Comparison of ENCODE assay signal across 20 cellular contexts in genomic region chr6:125732398-125732797, GRCh38. TPM values are rescaled to one million over a fixed set of nuclear protein-coding genes. Genes with fewer than 3 reads are reported as not detected.
DNase-seq lines count a peak whose midpoint lies in the region; ATAC-seq, FAIRE-seq and TF ChIP-seq lines count a peak whose summit lies in the region.
"Had no signal": no experiment of that assay in that cellular context is flagged by ENCODE, and none has a peak within 500 bp of the region (broad histone marks: within the 10 kb centered on the region; RNA-seq: fewer than 3 reads in every experiment).

No MANE protein-coding gene starts in this region.

- peaks cover 25% of the 10 kb centered on the region for H3K27me3 Mint-ChIP-seq in activated CD8-positive, alpha-beta T cell treated with anti-CD3 and anti-CD28 coated beads for 36 hours
- H3K27me3 Mint-ChIP-seq in activated CD8-positive, alpha-beta T cell treated with anti-CD3 and anti-CD28 coated beads, Interleukin-2, amount 10 ng/mL, durations not matched to agents 7 days and 5 days (ENCODE audit: low read depth), result peaks cover 28% of the 10 kb centered on the region

- POLR2A ChIA-PET in activated CD8-positive, alpha-beta T cell treated with anti-CD3 and anti-CD28 coated beads for 36 hours (lab: Charles Lee), result no interaction called here
- POLR2A ChIA-PET in activated CD8-positive, alpha-beta T cell treated with anti-CD3 and anti-CD28 coated beads, Interleukin-2, amount 10 ng/mL, durations not matched to agents 7 days and 5 days (lab: Charles Lee), result interaction anchor here (0.5 kb wide), 1 partner anchor 24 kb away, joined by 3 read pairs; no protein-coding TSS in a partner anchor

- H3K4me1 Mint-ChIP-seq in activated CD8-positive, alpha-beta T cell treated with anti-CD3 and anti-CD28 coated beads for 36 hours (ENCODE audit: low read depth), result no peaks in the 10 kb centered on the region
- H3K4me1 Mint-ChIP-seq in activated CD8-positive, alpha-beta T cell treated with anti-CD3 and anti-CD28 coated beads, Interleukin-2, amount 10 ng/mL, durations not matched to agents 7 days and 5 days (ENCODE audit: low read depth), result no peaks in the 10 kb centered on the region
- H3K4me1 Mint-ChIP-seq: activated CD4-positive, alpha-beta memory T cell treated with anti-CD3 and anti-CD28 coated beads, Interleukin-2, amount 10 ng/mL, durations not matched to agents 7 days and 5 days; CD4-positive, alpha-beta memory T cell; stimulated activated memory B cell treated with anti-CD40 and anti-IgM and Interleukin-4, amounts not matched to agents 10 μg/mL and 1 μg/mL and 100 μg/mL, for 72 hours had no signal

- no peak for TF ChIP-seq CTCF in activated CD8-positive, alpha-beta T cell treated with anti-CD3 and anti-CD28 coated beads for 36 hours (IDR thresholded peaks at IDR 0.05)

- H3K9me3 Mint-ChIP-seq in activated CD8-positive, alpha-beta T cell treated with anti-CD3 and anti-CD28 coated beads for 36 hours, result no peaks in the 10 kb centered on the region
- H3K9me3 Mint-ChIP-seq in activated CD8-positive, alpha-beta T cell treated with anti-CD3 and anti-CD28 coated beads, Interleukin-2, amount 10 ng/mL, durations not matched to agents 7 days and 5 days (ENCODE audit: insufficient read depth), result no peaks in the 10 kb centered on the region
- H3K9me3 Mint-ChIP-seq: activated CD4-positive, alpha-beta memory T cell treated with anti-CD3 and anti-CD28 coated beads, Interleukin-2, amount 10 ng/mL, durations not matched to agents 7 days and 5 days; CD4-positive, alpha-beta memory T cell; stimulated activated memory B cell treated with anti-CD40 and anti-IgM and Interleukin-4, amounts not matched to agents 10 μg/mL and 1 μg/mL and 100 μg/mL, for 72 hours had no signal

- intact Hi-C loops in activated CD8-positive, alpha-beta T cell treated with anti-CD3 and anti-CD28 coated beads for 36 hours (cut with micrococcal nuclease), result no loop called here

- no peak overlapping the region for H3K4me3 Mint-ChIP-seq in activated CD8-positive, alpha-beta T cell treated with anti-CD3 and anti-CD28 coated beads for 36 hours
- no peak overlapping the region for H3K4me3 Mint-ChIP-seq in activated CD8-positive, alpha-beta T cell treated with anti-CD3 and anti-CD28 coated beads, Interleukin-2, amount 10 ng/mL, durations not matched to agents 7 days and 5 days
- H3K4me3 Mint-ChIP-seq: activated CD4-positive, alpha-beta memory T cell treated with anti-CD3 and anti-CD28 coated beads, Interleukin-2, amount 10 ng/mL, durations not matched to agents 7 days and 5 days; CD4-positive, alpha-beta memory T cell; stimulated activated memory B cell treated with anti-CD40 and anti-IgM and Interleukin-4, amounts not matched to agents 10 μg/mL and 1 μg/mL and 100 μg/mL, for 72 hours had no signal

- no peak overlapping the region for H3K27ac Mint-ChIP-seq in activated CD8-positive, alpha-beta T cell treated with anti-CD3 and anti-CD28 coated beads for 36 hours
- H3K27ac Mint-ChIP-seq in activated CD8-positive, alpha-beta T cell treated with anti-CD3 and anti-CD28 coated beads, Interleukin-2, amount 10 ng/mL, durations not matched to agents 7 days and 5 days, result no peak overlapping the region
- H3K27ac Mint-ChIP-seq: activated CD4-positive, alpha-beta memory T cell treated with anti-CD3 and anti-CD28 coated beads, Interleukin-2, amount 10 ng/mL, durations not matched to agents 7 days and 5 days; CD4-positive, alpha-beta memory T cell; stimulated activated memory B cell treated with anti-CD40 and anti-IgM and Interleukin-4, amounts not matched to agents 10 μg/mL and 1 μg/mL and 100 μg/mL, for 72 hours had no signal

- peak; percentile 77 for ATAC-seq in activated CD8-positive, alpha-beta T cell treated with anti-CD3 and anti-CD28 coated beads for 36 hours
- ATAC-seq in activated CD8-positive, alpha-beta T cell treated with anti-CD3 and anti-CD28 coated beads, Interleukin-2, amount 10 ng/mL, durations not matched to agents 7 days and 5 days, result no peak
- ATAC-seq in HG02678 (IDR thresholded peaks at IDR 0.05; ENCODE audit: unreplicated experiment), result peak; percentile 58
- ATAC-seq in stimulated activated naive CD8-positive, alpha-beta T cell treated with anti-CD3 and anti-CD28 coated beads, Interleukin-15, Interleukin-2, amounts not matched to agents 100 U/mL and 50 U/mL, for 24 hours, result peak; percentile 65
- ATAC-seq in GM21360 (IDR thresholded peaks at IDR 0.05; ENCODE audit: unreplicated experiment), result no peak
- no peak for ATAC-seq in GM19023 (IDR thresholded peaks at IDR 0.05; ENCODE audit: unreplicated experiment)
- ATAC-seq: left lung; stimulated activated memory B cell treated with anti-CD40 and anti-IgM and Interleukin-4, amounts not matched to agents 10 μg/mL and 1 μg/mL and 100 μg/mL, for 72 hours had no signal

- H3K36me3 Mint-ChIP-seq in activated CD8-positive, alpha-beta T cell treated with anti-CD3 and anti-CD28 coated beads for 36 hours (ENCODE audit: low read depth), result no peaks in the 10 kb centered on the region
- no peaks in the 10 kb centered on the region for H3K36me3 Mint-ChIP-seq in activated CD8-positive, alpha-beta T cell treated with anti-CD3 and anti-CD28 coated beads, Interleukin-2, amount 10 ng/mL, durations not matched to agents 7 days and 5 days (ENCODE audit: low read depth)
- H3K36me3 Mint-ChIP-seq: CD4-positive, alpha-beta memory T cell; stimulated activated memory B cell treated with anti-CD40 and anti-IgM and Interleukin-4, amounts not matched to agents 10 μg/mL and 1 μg/mL and 100 μg/mL, for 72 hours had no signal

- DNase-seq in activated CD8-positive, alpha-beta T cell treated with anti-CD3 and anti-CD28 coated beads for 36 hours, result peak; percentile 18
- DNase-seq in activated CD8-positive, alpha-beta T cell treated with anti-CD3 and anti-CD28 coated beads, Interleukin-2, amount 10 ng/mL, durations not matched to agents 7 days and 5 days, result no peak
- peak; percentile 75 to 78 for DNase-seq in NCI-H524 (lab: John Stamatoyannopoulos, UW)
- no peak for DNase-seq in stimulated activated naive CD8-positive, alpha-beta T cell treated with anti-CD3 and anti-CD28 coated beads, Interleukin-15, Interleukin-2, amounts not matched to agents 100 U/mL and 50 U/mL, for 24 hours
- DNase-seq in GM19239 (ENCODE audit: insufficient read length, low spot score), result no peak
- DNase-seq: activated CD4-positive, alpha-beta memory T cell treated with anti-CD3 and anti-CD28 coated beads, Interleukin-2, amount 10 ng/mL, durations not matched to agents 7 days and 5 days; CD4-positive, alpha-beta memory T cell; EL; KBM-7; left lung; NCI-H1092; posterior cingulate gyrus; small intestine; upper lobe of left lung had no signal

- CTCF ChIA-PET in activated CD8-positive, alpha-beta T cell treated with anti-CD3 and anti-CD28 coated beads for 36 hours (lab: Charles Lee), result no interaction called here
- CTCF ChIA-PET in activated CD8-positive, alpha-beta T cell treated with anti-CD3 and anti-CD28 coated beads, Interleukin-2, amount 10 ng/mL, durations not matched to agents 7 days and 5 days (lab: Charles Lee), result no interaction called here

- no peak for FAIRE-seq in GM19239 (lab: Jason Lieb, UNC)
- FAIRE-seq: GM12892, small intestine, TTC549 had no signal

RNA-seq across cellular contexts. Expression of gene HEY2, which starts 17.0 kb away (rescaled TPM):
- total RNA-seq in activated CD8-positive, alpha-beta T cell treated with anti-CD3 and anti-CD28 coated beads for 36 hours, result not detected
- not detected for total RNA-seq in activated CD8-positive, alpha-beta T cell treated with anti-CD3 and anti-CD28 coated beads, Interleukin-2, amount 10 ng/mL, durations not matched to agents 7 days and 5 days
- total RNA-seq: activated CD4-positive, alpha-beta memory T cell treated with anti-CD3 and anti-CD28 coated beads, Interleukin-2, amount 10 ng/mL, durations not matched to agents 7 days and 5 days had no signal

RNA-seq across cellular contexts. Expression of gene NCOA7, which starts 58.4 kb away (rescaled TPM):
- total RNA-seq in activated CD8-positive, alpha-beta T cell treated with anti-CD3 and anti-CD28 coated beads for 36 hours, result 10 to 100 TPM; 43.4 to 44.9 TPM
- 10 to 100 TPM; 27.8 to 31.7 TPM for total RNA-seq in activated CD8-positive, alpha-beta T cell treated with anti-CD3 and anti-CD28 coated beads, Interleukin-2, amount 10 ng/mL, durations not matched to agents 7 days and 5 days

Comparison
In these comparisons a context has a peak if more than half of its experiments do, and no peak if none do; other contexts are left out.
1. ATAC-seq: peak in activated CD8-positive, alpha-beta T cell treated with anti-CD3 and anti-CD28 coated beads for 36 hours (single experiment), HG02678 (single experiment) and stimulated activated naive CD8-positive, alpha-beta T cell treated with anti-CD3 and anti-CD28 coated beads, Interleukin-15, Interleukin-2, amounts not matched to agents 100 U/mL and 50 U/mL, for 24 hours (single experiment); none in activated CD8-positive, alpha-beta T cell treated with anti-CD3 and anti-CD28 coated beads, Interleukin-2, amount 10 ng/mL, durations not matched to agents 7 days and 5 days (single experiment), GM21360 (single experiment) and GM19023 (single experiment).
2. DNase-seq: peak in activated CD8-positive, alpha-beta T cell treated with anti-CD3 and anti-CD28 coated beads for 36 hours (single experiment) and NCI-H524 (2 of 2); none in activated CD8-positive, alpha-beta T cell treated with anti-CD3 and anti-CD28 coated beads, Interleukin-2, amount 10 ng/mL, durations not matched to agents 7 days and 5 days (single experiment), stimulated activated naive CD8-positive, alpha-beta T cell treated with anti-CD3 and anti-CD28 coated beads, Interleukin-15, Interleukin-2, amounts not matched to agents 100 U/mL and 50 U/mL, for 24 hours (single experiment) and GM19239 (single experiment).